In the genomic region with DNA sequence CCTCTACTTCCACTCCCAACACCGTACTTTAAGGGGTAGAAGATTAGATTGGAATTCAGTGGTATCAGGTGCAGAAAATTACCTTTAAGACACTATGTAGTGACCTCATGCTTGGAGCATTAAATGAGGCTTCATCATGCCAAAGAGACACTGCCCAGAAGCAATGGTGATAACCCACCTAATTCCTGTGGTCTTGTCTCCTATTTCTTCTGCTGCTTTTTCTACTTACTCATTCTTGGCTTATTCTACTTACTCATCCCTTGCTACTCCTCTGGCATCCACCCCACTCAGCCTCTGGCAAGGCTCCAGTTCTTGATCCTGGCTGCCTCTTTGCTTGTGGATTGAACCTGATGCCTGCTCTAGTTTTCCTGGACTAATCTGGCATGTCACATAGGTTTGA, we compare ENCODE assay signal across 13 cellular contexts.
DNase-seq lines count a peak whose midpoint lies in the region; ATAC-seq, FAIRE-seq and TF ChIP-seq lines count a peak whose summit lies in the region.
"Had no signal": no experiment of that assay in that cellular context is flagged by ENCODE, and none has a peak within 500 bp of the region (broad histone marks: within the 10 kb centered on the region; RNA-seq: fewer than 3 reads in every experiment).

No MANE protein-coding gene starts in this region.

- no peak overlapping the region for H3K9ac ChIP-seq in neural progenitor cell

- no peak overlapping the region for H3K4me3 Mint-ChIP-seq in neural progenitor cell
- H3K4me3 Mint-ChIP-seq: activated T-cell treated with anti-CD3 and anti-CD28 coated beads, Interleukin-2, amount 50 U/mL, for 4 hours; nephron progenitor cell had no signal

- FAIRE-seq in bronchial epithelial cell (lab: Jason Lieb, UNC), result no peak

- H3K9me3 Mint-ChIP-seq in neural progenitor cell, result peaks cover 31% of the 10 kb centered on the region
- H3K9me3 Mint-ChIP-seq: activated T-cell treated with anti-CD3 and anti-CD28 coated beads, Interleukin-2, amount 50 U/mL, for 4 hours had no signal

- H3F3A ChIP-seq in neural progenitor cell (ENCODE audit: low read depth), result no peaks in the 10 kb centered on the region

- no peaks in the 10 kb centered on the region for H3K27me3 Mint-ChIP-seq in neural progenitor cell (ENCODE audit: insufficient read depth, low read depth)

- no peak overlapping the region for H3K27ac Mint-ChIP-seq in neural progenitor cell
- H3K27ac Mint-ChIP-seq: nephron progenitor cell had no signal

- in situ Hi-C loops in ACHN (cut with HindIII; ENCODE audit: low pct_ligation_motif_present, low pct_unique_long_range_greater_than_20kb, low sequenced_read_pairs), result no loop called here

- no peak overlapping the region for H3K4me2 ChIP-seq in neural progenitor cell

- H4K20me1 ChIP-seq in neural progenitor cell (ENCODE audit: low read depth), result no peaks in the 10 kb centered on the region

- H3K4me3 ChIP-seq in bronchial epithelial cell (ENCODE audit: low read depth, low read length), result no peak overlapping the region
- H3K4me3 ChIP-seq in neural progenitor cell, result no peak overlapping the region
- H3K4me3 ChIP-seq: colonic mucosa, tibial artery had no signal

- H3K27me3 ChIP-seq in bronchial epithelial cell (ENCODE audit: control insufficient read depth, insufficient read depth, low read length) (no peaks in the 10 kb centered on the region), neural progenitor cell (no peaks in the 10 kb centered on the region)
- H3K27me3 ChIP-seq: colonic mucosa, tibial artery had no signal

- no peak overlapping the region for H2AFZ ChIP-seq in neural progenitor cell (replicated peaks)

- H3K36me3 ChIP-seq in bronchial epithelial cell (ENCODE audit: control insufficient read depth, insufficient read depth, low read length) (no peaks in the 10 kb centered on the region), neural progenitor cell (no peaks in the 10 kb centered on the region)
- H3K36me3 ChIP-seq: colonic mucosa, tibial artery had no signal

- TF ChIP-seq CTCF in bronchial epithelial cell (IDR thresholded peaks at IDR 0.05; ENCODE audit: insufficient read depth, low read length, severe bottlenecking) (no peak), neural progenitor cell (IDR thresholded peaks at IDR 0.05) (no peak)

- DNase-seq in ACHN (peak; percentile 94), HT1080 (ENCODE audit: low read depth) (peak; percentile 97), bronchial epithelial cell (ENCODE audit: low read depth) (peak; percentile 91), kidney tubule cell (ENCODE audit: low spot score) (peak; percentile 98), neural progenitor cell (ENCODE audit: low spot score) (no peak)
- no peak for DNase-seq in activated CD4-positive, alpha-beta T cell treated with anti-CD3 and anti-CD28 coated beads, Interleukin-2, amount 50 U/mL, for 4 hours
- DNase-seq: activated T-cell treated with anti-CD3 and anti-CD28 coated beads, Interleukin-2, amount 50 U/mL, for 4 hours; colonic mucosa; NCI-H510A treated with DMSO at 0.1 percent for 48 hours; nephron progenitor cell had no signal

- no peaks in the 10 kb centered on the region for H3K4me1 ChIP-seq in neural progenitor cell
- H3K4me1 ChIP-seq: colonic mucosa, tibial artery had no signal

- H3K36me3 Mint-ChIP-seq in neural progenitor cell, result no peaks in the 10 kb centered on the region

- H3K9me3 ChIP-seq in neural progenitor cell (ENCODE audit: low read depth), result no peaks in the 10 kb centered on the region
- H3K9me3 ChIP-seq: colonic mucosa, tibial artery had no signal

- ATAC-seq in GM21737 (IDR thresholded peaks at IDR 0.05; ENCODE audit: unreplicated experiment), result no peak
- no peak for ATAC-seq in HG03039 (IDR thresholded peaks at IDR 0.05; ENCODE audit: unreplicated experiment)
- ATAC-seq: activated T-cell treated with anti-CD3 and anti-CD28 coated beads, Interleukin-2, amount 50 U/mL, for 4 hours had no signal

- H3K27ac ChIP-seq in neural progenitor cell, result no peak overlapping the region
- H3K27ac ChIP-seq: colonic mucosa, tibial artery had no signal

- no peaks in the 10 kb centered on the region for H3K4me1 Mint-ChIP-seq in neural progenitor cell
- H3K4me1 Mint-ChIP-seq: nephron progenitor cell had no signal

- no peaks in the 10 kb centered on the region for H3K79me2 ChIP-seq in neural progenitor cell (ENCODE audit: low read depth)

Comparison
In these comparisons a context has a peak if more than half of its experiments do, and no peak if none do; other contexts are left out.
1. DNase-seq: peak in ACHN (single experiment), HT1080 (single experiment), bronchial epithelial cell (single experiment) and kidney tubule cell (single experiment); none in neural progenitor cell (single experiment) and activated CD4-positive, alpha-beta T cell treated with anti-CD3 and anti-CD28 coated beads, Interleukin-2, amount 50 U/mL, for 4 hours (0 of 2).